Comparison of ENCODE assay signal across 2 cellular contexts in the genomic region with DNA sequence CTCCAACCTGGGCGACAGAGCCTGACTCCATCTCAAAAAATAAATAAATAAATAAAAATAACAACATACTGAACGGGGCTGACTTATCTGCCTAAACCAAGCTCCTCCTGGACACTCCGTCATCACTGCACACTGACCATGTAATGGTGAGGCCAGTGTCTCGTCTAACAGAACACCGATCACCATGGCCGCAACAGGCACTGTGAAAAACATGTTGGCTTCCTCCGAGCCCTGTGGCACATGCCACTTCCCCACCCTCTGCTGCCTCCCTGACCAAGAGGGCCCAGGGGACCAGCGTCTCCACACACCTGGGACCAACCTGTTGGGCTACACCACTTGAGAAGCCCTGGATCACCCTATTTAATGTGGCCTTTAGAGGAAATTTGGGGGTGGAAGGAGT.
TF ChIP-seq lines count a peak whose summit lies in the region.

No MANE protein-coding gene starts in this region.

TF ChIP-seq in A549, 52 proteins besides CTCF, POLR2A, EP300 and RAD21:
- TF ChIP-seq TFCP2L1 (CRISPR knock-in tag; IDR thresholded peaks at IDR 0.05) = no peak
- TF ChIP-seq, protein P1, sequence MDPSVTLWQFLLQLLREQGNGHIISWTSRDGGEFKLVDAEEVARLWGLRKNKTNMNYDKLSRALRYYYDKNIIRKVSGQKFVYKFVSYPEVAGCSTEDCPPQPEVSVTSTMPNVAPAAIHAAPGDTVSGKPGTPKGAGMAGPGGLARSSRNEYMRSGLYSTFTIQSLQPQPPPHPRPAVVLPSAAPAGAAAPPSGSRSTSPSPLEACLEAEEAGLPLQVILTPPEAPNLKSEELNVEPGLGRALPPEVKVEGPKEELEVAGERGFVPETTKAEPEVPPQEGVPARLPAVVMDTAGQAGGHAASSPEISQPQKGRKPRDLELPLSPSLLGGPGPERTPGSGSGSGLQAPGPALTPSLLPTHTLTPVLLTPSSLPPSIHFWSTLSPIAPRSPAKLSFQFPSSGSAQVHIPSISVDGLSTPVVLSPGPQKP (IDR thresholded peaks at IDR 0.05; ENCODE audit: low read depth, low read length) = no peak
- no peak for TF ChIP-seq ZC3H11A (IDR thresholded peaks at IDR 0.05)
- no peak for TF ChIP-seq ZFP36 (IDR thresholded peaks at IDR 0.05; ENCODE audit: borderline replicate concordance, partially characterized antibody)
- no peak for TF ChIP-seq KDM1A (IDR thresholded peaks at IDR 0.05; ENCODE audit: low read depth)
- no peak for TF ChIP-seq CBX8 (IDR thresholded peaks at IDR 0.05)
- no peak for TF ChIP-seq HOXA7 (CRISPR knock-in tag; IDR thresholded peaks at IDR 0.05)
- TF ChIP-seq, protein P2, sequence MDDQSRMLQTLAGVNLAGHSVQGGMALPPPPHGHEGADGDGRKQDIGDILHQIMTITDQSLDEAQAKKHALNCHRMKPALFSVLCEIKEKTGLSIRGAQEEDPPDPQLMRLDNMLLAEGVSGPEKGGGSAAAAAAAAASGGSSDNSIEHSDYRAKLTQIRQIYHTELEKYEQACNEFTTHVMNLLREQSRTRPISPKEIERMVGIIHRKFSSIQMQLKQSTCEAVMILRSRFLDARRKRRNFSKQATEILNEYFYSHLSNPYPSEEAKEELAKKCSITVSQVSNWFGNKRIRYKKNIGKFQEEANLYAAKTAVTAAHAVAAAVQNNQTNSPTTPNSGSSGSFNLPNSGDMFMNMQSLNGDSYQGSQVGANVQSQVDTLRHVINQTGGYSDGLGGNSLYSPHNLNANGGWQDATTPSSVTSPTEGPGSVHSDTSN (IDR thresholded peaks at IDR 0.05) = no peak

TF ChIP-seq in IMR-90, 13 proteins besides CTCF, POLR2A, EP300 and RAD21:
- TF ChIP-seq MAZ (IDR thresholded peaks at IDR 0.05; ENCODE audit: borderline replicate concordance, low read depth, low read length) (no peak), SMC3 (IDR thresholded peaks at IDR 0.05; ENCODE audit: low read depth, low read length) (no peak), FOS (IDR thresholded peaks at IDR 0.05; ENCODE audit: low read depth, low read length) (no peak), RCOR1 (IDR thresholded peaks at IDR 0.05; ENCODE audit: insufficient replicate concordance, low read length) (no peak), BHLHE40 (IDR thresholded peaks at IDR 0.05; ENCODE audit: low read depth, low read length) (no peak), MXI1 (IDR thresholded peaks at IDR 0.05; ENCODE audit: borderline replicate concordance, low read depth, low read length) (no peak), CHD1 (IDR thresholded peaks at IDR 0.05; ENCODE audit: low read depth, low read length) (no peak), NFE2L2 (IDR thresholded peaks at IDR 0.05; ENCODE audit: low read depth, low read length) (no peak), MAFK (IDR thresholded peaks at IDR 0.05; ENCODE audit: low read depth, low read length) (no peak), CEBPB (IDR thresholded peaks at IDR 0.05; ENCODE audit: low read depth, low read length) (no peak), RFX5 (IDR thresholded peaks at IDR 0.05; ENCODE audit: low read depth, low read length) (no peak)
- TF ChIP-seq, protein P1 (IDR thresholded peaks at IDR 0.05; ENCODE audit: borderline replicate concordance, low read depth, low read length) = no peak
- TF ChIP-seq, protein P3, sequence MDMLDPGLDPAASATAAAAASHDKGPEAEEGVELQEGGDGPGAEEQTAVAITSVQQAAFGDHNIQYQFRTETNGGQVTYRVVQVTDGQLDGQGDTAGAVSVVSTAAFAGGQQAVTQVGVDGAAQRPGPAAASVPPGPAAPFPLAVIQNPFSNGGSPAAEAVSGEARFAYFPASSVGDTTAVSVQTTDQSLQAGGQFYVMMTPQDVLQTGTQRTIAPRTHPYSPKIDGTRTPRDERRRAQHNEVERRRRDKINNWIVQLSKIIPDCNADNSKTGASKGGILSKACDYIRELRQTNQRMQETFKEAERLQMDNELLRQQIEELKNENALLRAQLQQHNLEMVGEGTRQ (IDR thresholded peaks at IDR 0.05; ENCODE audit: low read depth, low read length) = no peak
